1 cellular context compared by ENCODE assay signal in genomic region chr2:74921236-74921736, GRCh38.
TF ChIP-seq lines count a peak whose summit lies in the region.

No MANE protein-coding gene starts in this region.

TF ChIP-seq in K562, 482 proteins besides CTCF, POLR2A, EP300 and RAD21:
- TF ChIP-seq RNF219 (CRISPR knock-in tag; IDR thresholded peaks at IDR 0.05) = no peak
- no peak for TF ChIP-seq ZNF785 (CRISPR knock-in tag; IDR thresholded peaks at IDR 0.05)
- TF ChIP-seq MAFF (IDR thresholded peaks at IDR 0.05; ENCODE audit: low read length) = no peak
- no peak for TF ChIP-seq MNT (conservative IDR thresholded peaks at IDR 0.05)
- TF ChIP-seq ZNF274 (IDR thresholded peaks at IDR 0.05; ENCODE audit: borderline replicate concordance, low read depth, low read length) = no peak
- TF ChIP-seq RREB1 (CRISPR knock-in tag; IDR thresholded peaks at IDR 0.05) = no peak
- TF ChIP-seq ZNF253 (CRISPR knock-in tag; conservative IDR thresholded peaks at IDR 0.05) = no peak
- TF ChIP-seq BRF2 (IDR thresholded peaks at IDR 0.05; ENCODE audit: borderline replicate concordance, insufficient read depth, insufficient read length) = no peak
- no peak for TF ChIP-seq POLR2G (IDR thresholded peaks at IDR 0.05; ENCODE audit: low read depth, low read length)
- no peak for TF ChIP-seq ZNF12 (CRISPR knock-in tag; IDR thresholded peaks at IDR 0.05)
- TF ChIP-seq KAT8 (IDR thresholded peaks at IDR 0.05; ENCODE audit: low read depth) = no peak
- no peak for TF ChIP-seq NKRF (IDR thresholded peaks at IDR 0.05; ENCODE audit: borderline replicate concordance)
- no peak for TF ChIP-seq NONO (IDR thresholded peaks at IDR 0.05; ENCODE audit: low read depth in 2 of 2, low read length in 1 of 2)
- TF ChIP-seq ZEB2 (IDR thresholded peaks at IDR 0.05) = no peak
- no peak for TF ChIP-seq CREB1 (IDR thresholded peaks at IDR 0.05)
- TF ChIP-seq CREB1 (CRISPR knock-in tag; IDR thresholded peaks at IDR 0.05) = no peak
- TF ChIP-seq FOXP1 (CRISPR knock-in tag; IDR thresholded peaks at IDR 0.05) = no peak
- no peak for TF ChIP-seq TOE1 (IDR thresholded peaks at IDR 0.05; ENCODE audit: borderline replicate concordance)
- no peak for TF ChIP-seq TOE1 (CRISPR knock-in tag; IDR thresholded peaks at IDR 0.05; ENCODE audit: borderline replicate concordance, low read depth)
- TF ChIP-seq CREM (IDR thresholded peaks at IDR 0.05; ENCODE audit: low read depth) = no peak
TF ChIP-seq in K562: peak in this region for 0.
